ENCODE assay signal across 22 cellular contexts in genomic region chr12:106291342-106291741, GRCh38. TPM values are rescaled to one million over a fixed set of nuclear protein-coding genes. Genes with fewer than 3 reads are reported as not detected.
A peak's percentile ranks its signal among the peaks of the same experiment; 100 is the strongest.
DNase-seq lines count a peak whose midpoint lies in the region; ATAC-seq, FAIRE-seq and TF ChIP-seq lines count a peak whose summit lies in the region.
"Had no signal": no experiment of that assay in that cellular context is flagged by ENCODE, and none has a peak within 500 bp of the region (broad histone marks: within the 10 kb centered on the region; RNA-seq: fewer than 3 reads in every experiment).

No MANE protein-coding gene starts in this region.

- no peak overlapping the region for H3K4me3 Mint-ChIP-seq in activated CD4-positive, alpha-beta memory T cell treated with anti-CD3 and anti-CD28 coated beads, Interleukin-2, amount 10 ng/mL, durations not matched to agents 7 days and 5 days
- no peak overlapping the region for H3K4me3 Mint-ChIP-seq in activated CD8-positive, alpha-beta T cell treated with anti-CD3 and anti-CD28 coated beads, Interleukin-2, amount 10 ng/mL, durations not matched to agents 7 days and 5 days
- H3K4me3 Mint-ChIP-seq: CD4-positive, alpha-beta memory T cell; stimulated activated naive CD8-positive, alpha-beta T cell treated with anti-CD3 and anti-CD28 coated beads, Interleukin-15, amount 100 ng/mL, for 72 hours; T-helper 2 cell treated with Interferon-gamma antibody and Interleukin-4, amounts not matched to agents 5 μg/mL and 100 μg/mL, for 36 hours; type B pancreatic cell had no signal

- CTCF ChIA-PET in activated CD4-positive, alpha-beta memory T cell treated with anti-CD3 and anti-CD28 coated beads, Interleukin-2, amount 10 ng/mL, durations not matched to agents 7 days and 5 days (lab: Charles Lee), result interaction anchor here (1.4 to 2.0 kb wide), 3 partner anchors 9 to 67 kb away, joined by 4 to 6 read pairs (median 4); no protein-coding TSS in a partner anchor
- CTCF ChIA-PET in activated CD8-positive, alpha-beta T cell treated with anti-CD3 and anti-CD28 coated beads, Interleukin-2, amount 10 ng/mL, durations not matched to agents 7 days and 5 days (lab: Charles Lee), result interaction anchor here (1.0 to 1.8 kb wide), 3 partner anchors 10 to 68 kb away, joined by 4 to 6 read pairs (median 4); no protein-coding TSS in a partner anchor

- H3K27me3 ChIP-seq in pancreas, result no peaks in the 10 kb centered on the region
- H3K27me3 ChIP-seq: ascending aorta, heart right ventricle had no signal

- H3K4me1 ChIP-seq in pancreas, result no peaks in the 10 kb centered on the region
- H3K4me1 ChIP-seq: ascending aorta had no signal

- POLR2A ChIA-PET in activated CD4-positive, alpha-beta memory T cell treated with anti-CD3 and anti-CD28 coated beads, Interleukin-2, amount 10 ng/mL, durations not matched to agents 7 days and 5 days (lab: Charles Lee), result no interaction called here
- POLR2A ChIA-PET in activated CD8-positive, alpha-beta T cell treated with anti-CD3 and anti-CD28 coated beads, Interleukin-2, amount 10 ng/mL, durations not matched to agents 7 days and 5 days (lab: Charles Lee), result no interaction called here

- FAIRE-seq in pancreas (lab: Jason Lieb, UNC), result no peak
- FAIRE-seq: GM12892 had no signal

- peak in 3 of 4 donors; percentile 33 to 78 (median 78) for ATAC-seq in pancreas
- no peak for ATAC-seq in HG02981 (IDR thresholded peaks at IDR 0.05; ENCODE audit: unreplicated experiment)
- ATAC-seq in HG03439 (IDR thresholded peaks at IDR 0.05; ENCODE audit: unreplicated experiment), result no peak
- no peak for ATAC-seq in activated CD8-positive, alpha-beta T cell treated with anti-CD3 and anti-CD28 coated beads, Interleukin-2, amount 10 ng/mL, durations not matched to agents 7 days and 5 days
- ATAC-seq: heart right ventricle; stimulated activated naive CD8-positive, alpha-beta T cell treated with anti-CD3 and anti-CD28 coated beads, Interleukin-15, amount 100 ng/mL, for 72 hours had no signal

- no peaks in the 10 kb centered on the region for H3K27me3 Mint-ChIP-seq in activated CD4-positive, alpha-beta memory T cell treated with anti-CD3 and anti-CD28 coated beads, Interleukin-2, amount 10 ng/mL, durations not matched to agents 7 days and 5 days
- H3K27me3 Mint-ChIP-seq in activated CD8-positive, alpha-beta T cell treated with anti-CD3 and anti-CD28 coated beads, Interleukin-2, amount 10 ng/mL, durations not matched to agents 7 days and 5 days (ENCODE audit: low read depth), result peaks cover 2% of the 10 kb centered on the region
- H3K27me3 Mint-ChIP-seq: CD4-positive, alpha-beta memory T cell; stimulated activated naive CD8-positive, alpha-beta T cell treated with anti-CD3 and anti-CD28 coated beads, Interleukin-15, amount 100 ng/mL, for 72 hours; type B pancreatic cell had no signal

- peaks cover 6% of the 10 kb centered on the region for H3K4me1 Mint-ChIP-seq in activated CD4-positive, alpha-beta memory T cell treated with anti-CD3 and anti-CD28 coated beads, Interleukin-2, amount 10 ng/mL, durations not matched to agents 7 days and 5 days
- no peaks in the 10 kb centered on the region for H3K4me1 Mint-ChIP-seq in activated CD8-positive, alpha-beta T cell treated with anti-CD3 and anti-CD28 coated beads, Interleukin-2, amount 10 ng/mL, durations not matched to agents 7 days and 5 days (ENCODE audit: low read depth)
- H3K4me1 Mint-ChIP-seq: CD4-positive, alpha-beta memory T cell had no signal

- no peaks in the 10 kb centered on the region for H3K36me3 Mint-ChIP-seq in activated CD4-positive, alpha-beta memory T cell treated with anti-CD3 and anti-CD28 coated beads, Interleukin-2, amount 10 ng/mL, durations not matched to agents 7 days and 5 days (ENCODE audit: low read depth)
- H3K36me3 Mint-ChIP-seq in activated CD8-positive, alpha-beta T cell treated with anti-CD3 and anti-CD28 coated beads, Interleukin-2, amount 10 ng/mL, durations not matched to agents 7 days and 5 days (ENCODE audit: low read depth), result no peaks in the 10 kb centered on the region
- H3K36me3 Mint-ChIP-seq: CD4-positive, alpha-beta memory T cell; type B pancreatic cell had no signal

- intact Hi-C loops in pancreas (cut with DNase I), result no loop called here

- no peaks in the 10 kb centered on the region for H3K9me3 Mint-ChIP-seq in activated CD4-positive, alpha-beta memory T cell treated with anti-CD3 and anti-CD28 coated beads, Interleukin-2, amount 10 ng/mL, durations not matched to agents 7 days and 5 days
- no peaks in the 10 kb centered on the region for H3K9me3 Mint-ChIP-seq in activated CD8-positive, alpha-beta T cell treated with anti-CD3 and anti-CD28 coated beads, Interleukin-2, amount 10 ng/mL, durations not matched to agents 7 days and 5 days (ENCODE audit: insufficient read depth)
- H3K9me3 Mint-ChIP-seq: CD4-positive, alpha-beta memory T cell; T-helper 2 cell treated with Interferon-gamma antibody and Interleukin-4, amounts not matched to agents 5 μg/mL and 100 μg/mL, for 36 hours; type B pancreatic cell had no signal

- 62 to 63% methylated on average over 5 of the region's 5 CpGs for WGBS in pancreas, 2 donors

- TF ChIP-seq CTCF in epithelial cell of esophagus (IDR thresholded peaks at IDR 0.05; ENCODE audit: insufficient read depth, low read depth, low read length, missing control alignments) (no peak), pancreas (IDR thresholded peaks at IDR 0.05) (no peak)

- H3K4me3 ChIP-seq in epithelial cell of esophagus (ENCODE audit: low read length) (no peak overlapping the region), pancreas (no peak overlapping the region)
- H3K4me3 ChIP-seq: ascending aorta, heart right ventricle had no signal

- DNase-seq in NCI-H1105 treated with DMSO at 0.1 percent for 48 hours (lab: John Stamatoyannopoulos, UW) (peak; percentile 43), NCI-H69 (lab: John Stamatoyannopoulos, UW) (peak; percentile 96), epithelial cell of esophagus (ENCODE audit: low read depth) (peak; percentile 83), pancreas (no peak)
- DNase-seq in activated CD4-positive, alpha-beta memory T cell treated with anti-CD3 and anti-CD28 coated beads, Interleukin-2, amount 10 ng/mL, durations not matched to agents 7 days and 5 days, result no peak
- no peak for DNase-seq in activated CD8-positive, alpha-beta T cell treated with anti-CD3 and anti-CD28 coated beads, Interleukin-2, amount 10 ng/mL, durations not matched to agents 7 days and 5 days
- DNase-seq: activated CD4-positive, CD25-positive, alpha-beta regulatory T cell; activated naive CD4-positive, alpha-beta T cell treated with anti-CD3 and anti-CD28 coated beads, Interleukin-2, amount 50 U/mL, for 16 hours; activated T-cell treated with anti-CD3 and anti-CD28 coated beads, Interleukin-2, amount 50 U/mL, for 48 hours; CD4-positive, alpha-beta memory T cell; DND-41; heart right ventricle; NCI-H1048; SK-N-SH; stimulated activated CD4-positive, alpha-beta T cell treated with anti-CD3 and anti-CD28 coated beads, Interleukin-4, amount 100 ng/mL, for 1 hour; stimulated activated naive CD8-positive, alpha-beta T cell treated with anti-CD3 and anti-CD28 coated beads, Interleukin-15, amount 100 ng/mL, for 72 hours had no signal

- no peaks in the 10 kb centered on the region for H3K9me3 ChIP-seq in pancreas
- H3K9me3 ChIP-seq: ascending aorta, heart right ventricle, SK-N-SH had no signal

- no peaks in the 10 kb centered on the region for H3K36me3 ChIP-seq in pancreas
- H3K36me3 ChIP-seq: ascending aorta, heart right ventricle had no signal

- H3K27ac Mint-ChIP-seq in activated CD4-positive, alpha-beta memory T cell treated with anti-CD3 and anti-CD28 coated beads, Interleukin-2, amount 10 ng/mL, durations not matched to agents 7 days and 5 days, result no peak overlapping the region
- no peak overlapping the region for H3K27ac Mint-ChIP-seq in activated CD8-positive, alpha-beta T cell treated with anti-CD3 and anti-CD28 coated beads, Interleukin-2, amount 10 ng/mL, durations not matched to agents 7 days and 5 days
- H3K27ac Mint-ChIP-seq: CD4-positive, alpha-beta memory T cell; stimulated activated naive CD8-positive, alpha-beta T cell treated with anti-CD3 and anti-CD28 coated beads, Interleukin-15, amount 100 ng/mL, for 72 hours; T-helper 2 cell treated with Interferon-gamma antibody and Interleukin-4, amounts not matched to agents 5 μg/mL and 100 μg/mL, for 36 hours; type B pancreatic cell had no signal

- no peak overlapping the region for H3K27ac ChIP-seq in pancreas
- H3K27ac ChIP-seq: ascending aorta, heart right ventricle had no signal

RNA-seq across cellular contexts. Expression of gene TCP11L2, which starts 11.2 kb away (rescaled TPM):
- total RNA-seq in pancreas, result 10 to 100 TPM in 4 of 6 donors, 1 to 10 TPM in 2; 7.3 to 24.4 (median 12.9) TPM
- polyA plus RNA-seq in pancreas, result 1 to 10 TPM; 3.5 to 4.6 TPM
- 10 to 100 TPM; 25.1 to 27.8 TPM for total RNA-seq in activated CD4-positive, alpha-beta memory T cell treated with anti-CD3 and anti-CD28 coated beads, Interleukin-2, amount 10 ng/mL, durations not matched to agents 7 days and 5 days
- total RNA-seq in activated CD8-positive, alpha-beta T cell treated with anti-CD3 and anti-CD28 coated beads, Interleukin-2, amount 10 ng/mL, durations not matched to agents 7 days and 5 days, result 1 to 10 TPM; 5.9 to 6.4 TPM

RNA-seq across cellular contexts. Expression of gene CKAP4, which starts 43.5 kb away (rescaled TPM):
- total RNA-seq in pancreas, result 10 to 100 TPM; 19.8 to 45.3 (median 28.4) TPM
- polyA plus RNA-seq in pancreas, result 10 to 100 TPM in 1 of 2 donors, 1 to 10 TPM in 1; 5.6 to 14.3 TPM
- total RNA-seq in activated CD4-positive, alpha-beta memory T cell treated with anti-CD3 and anti-CD28 coated beads, Interleukin-2, amount 10 ng/mL, durations not matched to agents 7 days and 5 days, result 1 to 10 TPM; 5.2 to 5.3 TPM
- under 1 TPM; 0.47 to 0.52 TPM for total RNA-seq in activated CD8-positive, alpha-beta T cell treated with anti-CD3 and anti-CD28 coated beads, Interleukin-2, amount 10 ng/mL, durations not matched to agents 7 days and 5 days

Comparison
In these comparisons a context has a peak if more than half of its experiments do, and no peak if none do; other contexts are left out.
1. DNase-seq: peak in NCI-H1105 treated with DMSO at 0.1 percent for 48 hours (single experiment), NCI-H69 (single experiment) and epithelial cell of esophagus (single experiment); none in pancreas (0 of 6), activated CD4-positive, alpha-beta memory T cell treated with anti-CD3 and anti-CD28 coated beads, Interleukin-2, amount 10 ng/mL, durations not matched to agents 7 days and 5 days (single experiment) and activated CD8-positive, alpha-beta T cell treated with anti-CD3 and anti-CD28 coated beads, Interleukin-2, amount 10 ng/mL, durations not matched to agents 7 days and 5 days (single experiment).
2. ATAC-seq: peak in pancreas (3 of 4); none in HG02981 (single experiment), HG03439 (single experiment) and activated CD8-positive, alpha-beta T cell treated with anti-CD3 and anti-CD28 coated beads, Interleukin-2, amount 10 ng/mL, durations not matched to agents 7 days and 5 days (single experiment).
3. RNA of gene CKAP4, which starts 43.5 kb away (total RNA-seq): 19.8 to 45.3 TPM in pancreas and 5.2 to 5.3 TPM in activated CD4-positive, alpha-beta memory T cell treated with anti-CD3 and anti-CD28 coated beads, Interleukin-2, amount 10 ng/mL, durations not matched to agents 7 days and 5 days; 0.47 to 0.52 TPM in activated CD8-positive, alpha-beta T cell treated with anti-CD3 and anti-CD28 coated beads, Interleukin-2, amount 10 ng/mL, durations not matched to agents 7 days and 5 days; every median in the first group is over 4 times any median in the second.